8 cellular contexts compared by ENCODE assay signal in genomic region chr20:49281913-49282467, GRCh38. TPM values are rescaled to one million over a fixed set of nuclear protein-coding genes. Genes with fewer than 3 reads are reported as not detected.
DNase-seq lines count a peak whose midpoint lies in the region; ATAC-seq and TF ChIP-seq lines count a peak whose summit lies in the region.

No MANE protein-coding gene starts in this region.

- H3K4me2 ChIP-seq in OCI-LY7 (ENCODE audit: low read length): peak overlapping the region; percentile 95
- H3K4me2 ChIP-seq in osteoblast (ENCODE audit: insufficient read depth, low read length): peak overlapping the region; percentile 93

- CTCF ChIA-PET in OCI-LY7 (lab: Charles Lee; ENCODE audit: unreplicated experiment): interaction anchor here (0.8 kb wide), 1 partner anchor 34 kb away, joined by 3 read pairs; no protein-coding TSS in a partner anchor

- peak overlapping the region; percentile 90 for H3K4me3 ChIP-seq in GM12865 (ENCODE audit: low read depth, low read length)
- peak overlapping the region; percentile 100 for H3K4me3 ChIP-seq in OCI-LY7 (ENCODE audit: low read depth, low read length, poor library complexity, severe bottlenecking)
- peak overlapping the region; percentile 92 for H3K4me3 ChIP-seq in osteoblast (ENCODE audit: insufficient read depth, low read length)

- H3K9me3 Mint-ChIP-seq in effector memory CD8-positive, alpha-beta T cell: peaks cover 10 to 46% of the 10 kb centered on the region in 2 donors

- H2AFZ ChIP-seq in OCI-LY7 (ENCODE audit: low read length) (no peak overlapping the region), osteoblast (ENCODE audit: low read length) (no peak overlapping the region)

- no peak for DNase-seq in GM12865 (ENCODE audit: low read depth)
- no peak for DNase-seq in OCI-LY7 (ENCODE audit: low spot score)
- DNase-seq in effector memory CD8-positive, alpha-beta T cell: no peak
- no peak for DNase-seq in osteoblast (ENCODE audit: insufficient read length, low spot score, missing footprints)
- no peak for DNase-seq in HK-2 (ENCODE audit: unreplicated experiment)
- no peak for DNase-seq in dermis blood vessel endothelial cell
- no peak for DNase-seq in glomerular visceral epithelial cell (ENCODE audit: extremely low spot score)

- peaks cover 99% of the 10 kb centered on the region for H3K36me3 Mint-ChIP-seq in effector memory CD8-positive, alpha-beta T cell (ENCODE audit: insufficient read depth)

- peaks cover 69 to 73% of the 10 kb centered on the region in 2 donors for H3K4me1 Mint-ChIP-seq in effector memory CD8-positive, alpha-beta T cell (ENCODE audit: low read depth in 2 of 2)

- BruUV-seq in OCI-LY7 (replicated peaks; lab: Mats Ljungman, UMichigan): no TSS peak

- peaks cover 72% of the 10 kb centered on the region for H4K20me1 ChIP-seq in OCI-LY7 (ENCODE audit: insufficient read depth, low read length)
- peaks cover 84% of the 10 kb centered on the region for H4K20me1 ChIP-seq in osteoblast (ENCODE audit: insufficient read depth, low read length)

- no peaks in the 10 kb centered on the region for H3K27me3 ChIP-seq in osteoblast (ENCODE audit: insufficient read depth, low read length)

- peaks cover 86% of the 10 kb centered on the region for H3K36me3 ChIP-seq in OCI-LY7 (ENCODE audit: insufficient read depth, low read length)
- H3K36me3 ChIP-seq in osteoblast (ENCODE audit: insufficient read depth, low read length): peaks cover 81% of the 10 kb centered on the region

- POLR2A ChIA-PET in OCI-LY7 (lab: Charles Lee): interaction anchor here (0.6 kb wide), 1 partner anchor 76 kb away, joined by 4 read pairs; no protein-coding TSS in a partner anchor

- peaks cover 95% of the 10 kb centered on the region for H3K79me2 ChIP-seq in OCI-LY7 (ENCODE audit: insufficient read depth, low read depth, low read length)
- H3K79me2 ChIP-seq in osteoblast (ENCODE audit: insufficient read depth, low read length): peaks cover 92% of the 10 kb centered on the region

- no peaks in the 10 kb centered on the region for H3K27me3 Mint-ChIP-seq in effector memory CD8-positive, alpha-beta T cell

- H3K9me3 ChIP-seq in OCI-LY7 (ENCODE audit: low read length): no peaks in the 10 kb centered on the region; the same call in 1 of the 2 replicates
- H3K9me3 ChIP-seq in osteoblast (ENCODE audit: low read depth, low read length): peaks cover 17% of the 10 kb centered on the region

- H3K4me1 ChIP-seq in OCI-LY7 (ENCODE audit: insufficient read depth, low read length, poor library complexity, severe bottlenecking): peaks cover 67% of the 10 kb centered on the region
- H3K4me1 ChIP-seq in osteoblast (ENCODE audit: insufficient read depth, low read length): peaks cover 42% of the 10 kb centered on the region

- H3K4me3 Mint-ChIP-seq in effector memory CD8-positive, alpha-beta T cell: peak overlapping the region; percentile 86 to 94

- H3K27ac Mint-ChIP-seq in effector memory CD8-positive, alpha-beta T cell: peak overlapping the region; percentile 89 to 94

- intact Hi-C loops in OCI-LY7 (cut with micrococcal nuclease; ENCODE audit: unreplicated experiment): no loop called here

- no peak for TF ChIP-seq CTCF in GM12865 (IDR thresholded peaks at IDR 0.05; ENCODE audit: insufficient read depth, low read depth, low read length, missing control alignments)
- no peak for TF ChIP-seq CTCF in OCI-LY7 (conservative IDR thresholded peaks at IDR 0.05; ENCODE audit: low read length)
- TF ChIP-seq CTCF in osteoblast (IDR thresholded peaks at IDR 0.05; ENCODE audit: extremely low read depth, low read depth, low read length): no peak

- no peaks in the 10 kb centered on the region for H3K9me2 ChIP-seq in OCI-LY7 (ENCODE audit: insufficient read depth, low read length)

- ATAC-seq in effector memory CD8-positive, alpha-beta T cell (replicated peaks): no peak
- no peak for ATAC-seq in HG03460 (IDR thresholded peaks at IDR 0.05; ENCODE audit: unreplicated experiment)

- H3K27ac ChIP-seq in OCI-LY7 (ENCODE audit: low read depth, low read length, poor library complexity, severe bottlenecking) (peak overlapping the region; percentile 90), osteoblast (ENCODE audit: low read depth, low read length) (no peak overlapping the region)

RNA-seq across cellular contexts. Expression of gene ZNFX1, which starts 4.1 kb away (rescaled TPM):
- total RNA-seq in OCI-LY7 (2014; rRNA removed; shearing (Covaris generic)): 14.9 and 15.1 TPM in 2 replicates
- total RNA-seq in OCI-LY7 (2022) (17.1 and 17.6 TPM in 2 replicates), osteoblast (56.6 and 61.5 TPM in 2 replicates), dermis blood vessel endothelial cell (47.0 and 48.0 TPM in 2 replicates)
